23 cellular contexts compared by ENCODE assay signal in the genomic region with DNA sequence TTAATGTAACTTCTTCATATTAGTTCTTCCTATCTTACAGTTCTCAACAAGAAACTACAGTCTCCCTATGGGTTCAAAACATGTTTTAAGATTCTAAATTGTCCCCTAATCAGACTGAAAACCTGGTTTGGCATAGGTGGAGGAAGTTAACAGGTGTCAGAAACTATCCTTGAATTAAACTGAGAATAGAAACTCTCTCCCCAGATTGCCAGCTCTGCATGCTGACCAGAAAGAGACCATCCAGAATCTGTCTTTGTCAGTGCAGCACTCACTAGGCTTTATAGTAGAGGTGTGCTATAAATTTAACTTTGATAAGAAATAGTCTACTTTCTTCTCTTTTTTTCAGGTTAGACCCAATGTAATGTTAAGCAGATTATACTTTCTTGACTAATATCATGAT.
"Had no signal": no experiment of that assay in that cellular context is flagged by ENCODE, and none has a peak within 500 bp of the region (broad histone marks: within the 10 kb centered on the region; RNA-seq: fewer than 3 reads in every experiment).

No MANE protein-coding gene starts in this region.

- H3K4me3 ChIP-seq: ascending aorta, body of pancreas had no signal

- H3K36me3 ChIP-seq: ascending aorta, WERI-Rb-1 had no signal

- H3K27ac Mint-ChIP-seq: activated CD8-positive, alpha-beta T cell treated with anti-CD3 and anti-CD28 coated beads, Interleukin-2, amount 10 ng/mL, durations not matched to agents 7 days and 5 days; activated naive CD4-positive, alpha-beta T cell treated with anti-CD3 and anti-CD28 coated beads, Interleukin-2, amount 50 U/mL, for 24 hours; T-helper 17 cell had no signal

- FAIRE-seq: bronchial epithelial cell, RCC 7860 had no signal

- H3K27ac ChIP-seq: ascending aorta, body of pancreas, WERI-Rb-1 had no signal

- H3K9me3 Mint-ChIP-seq: activated naive CD4-positive, alpha-beta T cell treated with anti-CD3 and anti-CD28 coated beads, Interleukin-2, amount 50 U/mL, for 24 hours had no signal

- H3K36me3 Mint-ChIP-seq: activated naive CD4-positive, alpha-beta T cell treated with anti-CD3 and anti-CD28 coated beads, Interleukin-2, amount 50 U/mL, for 24 hours had no signal

- DNase-seq: activated CD4-positive, alpha-beta T cell treated with anti-CD3 and anti-CD28 coated beads for 48 hours; activated CD4-positive, alpha-beta T cell treated with anti-CD3 and anti-CD28 coated beads, Interleukin-2, amount 50 U/mL, for 4 hours; activated CD8-positive, alpha-beta memory T cell treated with anti-CD3 and anti-CD28 coated beads, Interleukin-2, amount 50 U/mL, for 48 hours; activated CD8-positive, alpha-beta T cell treated with anti-CD3 and anti-CD28 coated beads, Interleukin-2, amount 10 ng/mL, durations not matched to agents 7 days and 5 days; activated T-cell treated with anti-CD3 and anti-CD28 coated beads, Interleukin-2, amount 50 U/mL, for 1 hour; body of pancreas; central memory CD4-positive, alpha-beta T cell; Kasumi-1; NCI-H1092 treated with DMSO at 0.1 percent for 48 hours; NCI-H1417 treated with DMSO at 0.1 percent for 48 hours; NCI-H1694 treated with DMSO at 0.1 percent for 48 hours; NCI-H2029 treated with DMSO at 0.1 percent for 48 hours; NCI-H510A treated with DMSO at 0.1 percent for 48 hours; PC-3; SHP77 treated with DMSO at 0.1 percent for 48 hours; T-helper 17 cell; T-helper 9 cell; WERI-Rb-1 had no signal

- H3K4me1 ChIP-seq: ascending aorta, body of pancreas had no signal

- H3K4me3 Mint-ChIP-seq: activated CD8-positive, alpha-beta T cell treated with anti-CD3 and anti-CD28 coated beads, Interleukin-2, amount 10 ng/mL, durations not matched to agents 7 days and 5 days; activated naive CD4-positive, alpha-beta T cell treated with anti-CD3 and anti-CD28 coated beads, Interleukin-2, amount 50 U/mL, for 24 hours; T-helper 17 cell had no signal

- H3K27me3 Mint-ChIP-seq: activated naive CD4-positive, alpha-beta T cell treated with anti-CD3 and anti-CD28 coated beads, Interleukin-2, amount 50 U/mL, for 24 hours; T-helper 17 cell had no signal

- H3K27me3 ChIP-seq: ascending aorta, body of pancreas had no signal

- ATAC-seq: activated CD4-positive, CD25-positive, alpha-beta regulatory T cell treated with anti-CD3 and anti-CD28 coated beads, Interleukin-2, amount 50 U/mL, for 24 hours; activated CD8-positive, alpha-beta T cell treated with anti-CD3 and anti-CD28 coated beads, Interleukin-2, amount 10 ng/mL, durations not matched to agents 7 days and 5 days; body of pancreas; PC-3; T-helper 17 cell had no signal

- H3K4me1 Mint-ChIP-seq: activated naive CD4-positive, alpha-beta T cell treated with anti-CD3 and anti-CD28 coated beads, Interleukin-2, amount 50 U/mL, for 24 hours; T-helper 17 cell had no signal

- H3K9me3 ChIP-seq: ascending aorta, body of pancreas had no signal
